Comparison of ENCODE assay signal across 27 cellular contexts in genomic region chr4:185915271-185915670, GRCh38.
"Had no signal": no experiment of that assay in that cellular context is flagged by ENCODE, and none has a peak within 500 bp of the region (broad histone marks: within the 10 kb centered on the region; RNA-seq: fewer than 3 reads in every experiment).

No MANE protein-coding gene starts in this region.

- H3K27ac Mint-ChIP-seq: activated naive CD8-positive, alpha-beta T cell; activated T-helper 2 cell treated with anti-CD3 and anti-CD28 coated beads, Interferon-gamma antibody, Interleukin-2, Interleukin-4, amounts not matched to agents 10 μg/mL and 5 μg/mL and 100 μg/mL, durations not matched to agents 14 hours and 24 hours and 36 hours; stimulated activated memory B cell treated with anti-CD40 and anti-IgM and Interleukin-4, amounts not matched to agents 10 μg/mL and 1 μg/mL and 100 μg/mL, for 72 hours; WTC11 had no signal

- H3K9me3 ChIP-seq: lower lobe of right lung, psoas muscle, stomach, suprapubic skin, tibial nerve, uterus had no signal

- H3K36me3 ChIP-seq: lower lobe of right lung, stomach, suprapubic skin, tibial nerve, uterus had no signal

- H3K27ac ChIP-seq: lower lobe of right lung, psoas muscle, skin epidermis, stomach, suprapubic skin, tibial nerve, uterus had no signal

- H3K4me1 Mint-ChIP-seq: naive B cell; stimulated activated memory B cell treated with anti-CD40 and anti-IgM and Interleukin-4, amounts not matched to agents 10 μg/mL and 1 μg/mL and 100 μg/mL, for 72 hours had no signal

- H3K9me3 Mint-ChIP-seq: activated T-cell treated with anti-CD3 and anti-CD28 coated beads, Interleukin-2, amount 50 U/mL, for 4 hours; activated T-helper 2 cell treated with anti-CD3 and anti-CD28 coated beads, Interferon-gamma antibody, Interleukin-2, Interleukin-4, amounts not matched to agents 10 μg/mL and 5 μg/mL and 100 μg/mL, durations not matched to agents 14 hours and 24 hours and 36 hours; neural crest cell had no signal

- DNase-seq: activated CD4-positive, alpha-beta T cell treated with anti-CD3 and anti-CD28 coated beads for 4 hours; activated CD4-positive, alpha-beta T cell treated with anti-CD3 and anti-CD28 coated beads, Interleukin-2, amount 50 U/mL, for 48 hours; activated CD8-positive, alpha-beta memory T cell treated with anti-CD3 and anti-CD28 coated beads, Interleukin-2, amount 50 U/mL, for 48 hours; activated naive CD4-positive, alpha-beta T cell; activated T-cell treated with anti-CD3 and anti-CD28 coated beads, Interleukin-2, amount 50 U/mL, for 4 hours; cerebellar nuclear complex; cortex of kidney; foreskin fibroblast; kidney; lower lobe of right lung; mesendoderm; naive B cell; occipital lobe; psoas muscle; right cardiac atrium; stimulated activated CD4-positive, alpha-beta T cell treated with anti-CD3 and anti-CD28 coated beads, Interleukin-15, amount 100 ng/mL, for 24 hours; stomach; T-helper 1 cell; uterus had no signal

- H3K4me1 ChIP-seq: lower lobe of right lung, psoas muscle, stomach, uterus had no signal

- ATAC-seq: activated T-cell treated with anti-CD3 and anti-CD28 coated beads, Interleukin-2, amount 50 U/mL, for 4 hours; lower lobe of right lung; psoas muscle; right cardiac atrium; stimulated activated memory B cell treated with anti-CD40 and anti-IgM and Interleukin-4, amounts not matched to agents 10 μg/mL and 1 μg/mL and 100 μg/mL, for 72 hours; WTC11 had no signal

- H3K4me3 Mint-ChIP-seq: activated naive CD8-positive, alpha-beta T cell; activated T-cell treated with anti-CD3 and anti-CD28 coated beads, Interleukin-2, amount 50 U/mL, for 4 hours; naive B cell; neural crest cell; stimulated activated memory B cell treated with anti-CD40 and anti-IgM and Interleukin-4, amounts not matched to agents 10 μg/mL and 1 μg/mL and 100 μg/mL, for 72 hours; WTC11 had no signal

- H3K4me3 ChIP-seq: lower lobe of right lung, psoas muscle, skin epidermis, stomach, suprapubic skin, tibial nerve, uterus had no signal

- H3K27me3 ChIP-seq: stomach, suprapubic skin, tibial nerve, uterus had no signal

- H3K36me3 Mint-ChIP-seq: activated naive CD8-positive, alpha-beta T cell; naive B cell; stimulated activated memory B cell treated with anti-CD40 and anti-IgM and Interleukin-4, amounts not matched to agents 10 μg/mL and 1 μg/mL and 100 μg/mL, for 72 hours had no signal

- H3K27me3 Mint-ChIP-seq: stimulated activated memory B cell treated with anti-CD40 and anti-IgM and Interleukin-4, amounts not matched to agents 10 μg/mL and 1 μg/mL and 100 μg/mL, for 72 hours had no signal
